In genomic region chr7:111011500-111011899, GRCh38 we compare ENCODE assay signal across 21 cellular contexts.
DNase-seq lines count a peak whose midpoint lies in the region; ATAC-seq, FAIRE-seq and TF ChIP-seq lines count a peak whose summit lies in the region.
"Had no signal": no experiment of that assay in that cellular context is flagged by ENCODE, and none has a peak within 500 bp of the region (broad histone marks: within the 10 kb centered on the region; RNA-seq: fewer than 3 reads in every experiment).

No MANE protein-coding gene starts in this region.

- peak overlapping the region; percentile 85 for H3K4me3 Mint-ChIP-seq in natural killer cell treated with Interleukin-12 subunit alpha and Interleukin-12 subunit beta and Interleukin-15 and Interleukin-18, amount 100 ng/mL, for 72 hours
- no peak overlapping the region for H3K4me3 Mint-ChIP-seq in natural killer cell
- peak overlapping the region; percentile 76 for H3K4me3 Mint-ChIP-seq in stimulated activated naive CD8-positive, alpha-beta T cell treated with anti-CD3 and anti-CD28 coated beads, Interleukin-15, Interleukin-2, amounts not matched to agents 100 ng/mL and 50 ng/mL, for 24 hours
- H3K4me3 Mint-ChIP-seq: activated B cell treated with CpG ODN at 0.5 μM for 24 hours, memory B cell, nephron progenitor cell had no signal

- no peak for DNase-seq in natural killer cell treated with Interleukin-12 subunit alpha and Interleukin-12 subunit beta and Interleukin-15 and Interleukin-18, amount 100 ng/mL, for 72 hours (ENCODE audit: low spot score)
- no peak for DNase-seq in natural killer cell
- DNase-seq in H54 (ENCODE audit: insufficient read length, low spot score), result no peak
- no peak for DNase-seq in activated naive CD4-positive, alpha-beta T cell treated with anti-CD3 and anti-CD28 coated beads, Interleukin-2, amount 50 U/mL, for 72 hours (ENCODE audit: low spot score in 2 of 2)
- no peak for DNase-seq in DMS53 treated with DMSO at 0.1 percent for 48 hours (lab: John Stamatoyannopoulos, UW; ENCODE audit: unreplicated experiment)
- no peak for DNase-seq in 8988T
- DNase-seq: activated B cell treated with CpG ODN at 0.5 μM for 24 hours; AML-193; effector CD8-positive, alpha-beta T cell; heart right ventricle; kidney; MG63; NCI-H1930; NCI-H446; nephron progenitor cell; SHP77 treated with DMSO at 0.1 percent for 48 hours; spleen had no signal

- peak overlapping the region; percentile 82 to 85 for H3K27ac Mint-ChIP-seq in natural killer cell treated with Interleukin-12 subunit alpha and Interleukin-12 subunit beta and Interleukin-15 and Interleukin-18, amount 100 ng/mL, for 72 hours
- H3K27ac Mint-ChIP-seq in natural killer cell, result no peak overlapping the region
- peak overlapping the region; percentile 87 to 92 for H3K27ac Mint-ChIP-seq in activated naive CD4-positive, alpha-beta T cell treated with anti-CD3 and anti-CD28 coated beads, Interleukin-2, amount 50 U/mL, for 72 hours
- H3K27ac Mint-ChIP-seq in stimulated activated naive CD8-positive, alpha-beta T cell treated with anti-CD3 and anti-CD28 coated beads, Interleukin-15, Interleukin-2, amounts not matched to agents 100 ng/mL and 50 ng/mL, for 24 hours, result peak overlapping the region; percentile 92
- H3K27ac Mint-ChIP-seq: activated B cell treated with CpG ODN at 0.5 μM for 24 hours, memory B cell, nephron progenitor cell had no signal

- H3K9me3 Mint-ChIP-seq in natural killer cell treated with Interleukin-12 subunit alpha and Interleukin-12 subunit beta and Interleukin-15 and Interleukin-18, amount 100 ng/mL, for 72 hours, result no peaks in the 10 kb centered on the region
- peaks cover 0 to 2% of the 10 kb centered on the region in 2 donors for H3K9me3 Mint-ChIP-seq in natural killer cell
- peaks cover 0 to 6% of the 10 kb centered on the region in 2 donors for H3K9me3 Mint-ChIP-seq in activated naive CD4-positive, alpha-beta T cell treated with anti-CD3 and anti-CD28 coated beads, Interleukin-2, amount 50 U/mL, for 72 hours
- H3K9me3 Mint-ChIP-seq in stimulated activated naive CD8-positive, alpha-beta T cell treated with anti-CD3 and anti-CD28 coated beads, Interleukin-15, Interleukin-2, amounts not matched to agents 100 ng/mL and 50 ng/mL, for 24 hours, result no peaks in the 10 kb centered on the region
- H3K9me3 Mint-ChIP-seq: activated B cell treated with CpG ODN at 0.5 μM for 24 hours, memory B cell, nephron progenitor cell had no signal

- no peaks in the 10 kb centered on the region for H3K36me3 Mint-ChIP-seq in natural killer cell treated with Interleukin-12 subunit alpha and Interleukin-12 subunit beta and Interleukin-15 and Interleukin-18, amount 100 ng/mL, for 72 hours
- no peaks in the 10 kb centered on the region for H3K36me3 Mint-ChIP-seq in natural killer cell
- H3K36me3 Mint-ChIP-seq in activated naive CD4-positive, alpha-beta T cell treated with anti-CD3 and anti-CD28 coated beads, Interleukin-2, amount 50 U/mL, for 72 hours, result peaks cover 0 to 18% of the 10 kb centered on the region in 2 donors
- H3K36me3 Mint-ChIP-seq in stimulated activated naive CD8-positive, alpha-beta T cell treated with anti-CD3 and anti-CD28 coated beads, Interleukin-15, Interleukin-2, amounts not matched to agents 100 ng/mL and 50 ng/mL, for 24 hours (ENCODE audit: low read depth), result no peaks in the 10 kb centered on the region
- H3K36me3 Mint-ChIP-seq: memory B cell had no signal

- ATAC-seq in natural killer cell treated with Interleukin-12 subunit alpha and Interleukin-12 subunit beta and Interleukin-15 and Interleukin-18, amount 100 ng/mL, for 72 hours, result peak; percentile 77 to 88
- no peak for ATAC-seq in natural killer cell
- peak; percentile 39 to 77 for ATAC-seq in activated naive CD4-positive, alpha-beta T cell treated with anti-CD3 and anti-CD28 coated beads, Interleukin-2, amount 50 U/mL, for 72 hours
- no peak for ATAC-seq in HG03025 (IDR thresholded peaks at IDR 0.05; ENCODE audit: low FRiP score, unreplicated experiment)
- ATAC-seq: heart right ventricle, HepG2 had no signal

- no peaks in the 10 kb centered on the region for H3K27me3 Mint-ChIP-seq in natural killer cell treated with Interleukin-12 subunit alpha and Interleukin-12 subunit beta and Interleukin-15 and Interleukin-18, amount 100 ng/mL, for 72 hours
- H3K27me3 Mint-ChIP-seq in natural killer cell (ENCODE audit: low read depth in 2 of 2), result no peaks in the 10 kb centered on the region
- H3K27me3 Mint-ChIP-seq in stimulated activated naive CD8-positive, alpha-beta T cell treated with anti-CD3 and anti-CD28 coated beads, Interleukin-15, Interleukin-2, amounts not matched to agents 100 ng/mL and 50 ng/mL, for 24 hours, result no peaks in the 10 kb centered on the region
- H3K27me3 Mint-ChIP-seq: activated B cell treated with CpG ODN at 0.5 μM for 24 hours, memory B cell had no signal

- intact Hi-C loops in natural killer cell (cut with micrococcal nuclease), result no loop called here

- FAIRE-seq in H54 (lab: Jason Lieb, UNC), result peak; percentile 20
- FAIRE-seq: HepG2, kidney had no signal

- no peak for TF ChIP-seq CTCF in natural killer cell (IDR thresholded peaks at IDR 0.05)

- H3K4me1 Mint-ChIP-seq in natural killer cell treated with Interleukin-12 subunit alpha and Interleukin-12 subunit beta and Interleukin-15 and Interleukin-18, amount 100 ng/mL, for 72 hours (ENCODE audit: low read depth in 2 of 2), result peaks cover 23 to 45% of the 10 kb centered on the region in 2 donors
- H3K4me1 Mint-ChIP-seq in natural killer cell, result peaks cover 6 to 20% of the 10 kb centered on the region in 2 donors
- H3K4me1 Mint-ChIP-seq in stimulated activated naive CD8-positive, alpha-beta T cell treated with anti-CD3 and anti-CD28 coated beads, Interleukin-15, Interleukin-2, amounts not matched to agents 100 ng/mL and 50 ng/mL, for 24 hours (ENCODE audit: low read depth), result peaks cover 26% of the 10 kb centered on the region

- no peak for TF ChIP-seq POLR2A in H54 (IDR thresholded peaks at IDR 0.05; ENCODE audit: low read depth, low read length)

Comparison
In these comparisons a context has a peak if more than half of its experiments do, and no peak if none do; other contexts are left out.
1. ATAC-seq: peak in natural killer cell treated with Interleukin-12 subunit alpha and Interleukin-12 subunit beta and Interleukin-15 and Interleukin-18, amount 100 ng/mL, for 72 hours (2 of 2) and activated naive CD4-positive, alpha-beta T cell treated with anti-CD3 and anti-CD28 coated beads, Interleukin-2, amount 50 U/mL, for 72 hours (2 of 2); none in natural killer cell (0 of 3) and HG03025 (single experiment).
2. H3K27ac Mint-ChIP-seq: peak in natural killer cell treated with Interleukin-12 subunit alpha and Interleukin-12 subunit beta and Interleukin-15 and Interleukin-18, amount 100 ng/mL, for 72 hours (2 of 2), activated naive CD4-positive, alpha-beta T cell treated with anti-CD3 and anti-CD28 coated beads, Interleukin-2, amount 50 U/mL, for 72 hours (2 of 2) and stimulated activated naive CD8-positive, alpha-beta T cell treated with anti-CD3 and anti-CD28 coated beads, Interleukin-15, Interleukin-2, amounts not matched to agents 100 ng/mL and 50 ng/mL, for 24 hours (single experiment); none in natural killer cell (0 of 2).